Comparison of ENCODE assay signal across 8 cellular contexts in the genomic region with DNA sequence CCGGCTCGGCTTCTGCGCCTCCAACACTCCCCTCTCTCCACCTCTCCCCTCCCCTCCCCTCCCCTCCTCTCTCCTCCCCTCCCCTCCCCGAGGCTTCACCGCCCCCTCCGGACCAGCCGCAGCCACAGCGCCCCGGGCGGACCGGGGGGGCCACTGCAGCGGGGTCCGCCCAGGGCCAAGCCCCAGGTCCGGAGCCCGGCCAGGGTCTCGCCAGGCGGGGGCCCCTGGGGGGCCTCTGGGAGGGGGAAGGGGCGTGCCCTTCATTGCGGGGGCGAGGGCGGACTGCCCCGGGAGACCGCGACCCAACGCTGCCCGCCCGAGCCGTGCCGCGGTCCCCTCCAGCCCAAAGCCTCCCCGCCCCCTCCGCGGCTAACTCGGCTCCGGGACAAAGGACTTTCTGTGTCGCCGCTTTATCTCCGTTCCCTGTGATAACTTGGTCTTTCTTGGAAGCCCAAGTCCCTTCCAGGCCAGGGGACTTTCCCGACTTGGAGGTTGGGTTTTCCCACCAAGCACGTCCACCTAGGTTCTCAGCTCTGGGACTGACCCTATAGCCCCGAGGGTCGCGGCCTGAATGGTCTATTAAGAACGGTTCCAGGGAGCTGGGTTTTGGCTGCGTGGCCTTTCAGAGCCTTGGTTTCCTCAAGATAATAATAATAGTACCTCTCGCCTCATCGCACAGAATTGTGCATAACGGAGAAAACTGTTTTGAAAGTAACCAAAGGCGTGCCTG. TPM values are rescaled to one million over a fixed set of nuclear protein-coding genes. Genes with fewer than 3 reads are reported as not detected.
DNase-seq lines count a peak whose midpoint lies in the region; ATAC-seq lines count a peak whose summit lies in the region.

A gene (minus strand): TSS at position 29 of the 730 bp plus-strand sequence. CDS start 97 bp downstream, outside the sequence.

- H3K9ac ChIP-seq in HUES6 (ENCODE audit: low read length) = peak within 1 kb of the TSS; percentile 79

- no peaks in the 10 kb centered on the region for H3K9me3 ChIP-seq in HUES6 (ENCODE audit: control insufficient read depth, insufficient read depth, low read depth, low read length)
- H3K9me3 ChIP-seq in esophagus (ENCODE audit: control insufficient read depth in 2 of 2, insufficient read depth in 1 of 2, low read depth in 1 of 2, low read length in 1 of 2) = no peaks in the 10 kb centered on the region
- H3K9me3 ChIP-seq in muscle layer of duodenum (ENCODE audit: control insufficient read depth in 1 of 2, low read length in 2 of 2) = no peaks in the 10 kb centered on the region

- 0 to 1% methylated on average over 32 to 42 of the region's 49 CpGs for WGBS in esophagus, 2 donors

- DNase-seq in C1 segment of cervical spinal cord (lab: John Stamatoyannopoulos, UW) (peak in 13 of 14 donors; percentile 50 to 89 (median 82)), OCI-M2 (lab: John Stamatoyannopoulos, UW; ENCODE audit: unreplicated experiment) (peak; percentile 70)
- DNase-seq in activated T-cell treated with anti-CD3 and anti-CD28 coated beads, Interleukin-2, amount 50 U/mL, for 1 hour = peak; percentile 84
- DNase-seq in stimulated activated CD8-positive, alpha-beta memory T cell treated with anti-CD3 and anti-CD28 coated beads, Interleukin-7, amount 100 ng/mL, for 4 hours (ENCODE audit: low read depth in 2 of 2) = peak; percentile 73 to 83

- H3K27ac ChIP-seq in HUES6 (ENCODE audit: low read depth, low read length) (peak within 1 kb of the TSS; percentile 54; the same call in 1 of the 2 replicates), esophagus (ENCODE audit: low read depth in 2 of 2, low read length in 1 of 2) (peak within 1 kb of the TSS; percentile 86 to 94), muscle layer of duodenum (ENCODE audit: low read length) (peak within 1 kb of the TSS; percentile 99)

- H3K4me3 ChIP-seq in HUES6 (ENCODE audit: low read depth, low read length) = peak within 1 kb of the TSS; percentile 91
- peak within 1 kb of the TSS; percentile 82 to 85 for H3K4me3 ChIP-seq in esophagus (ENCODE audit: low read depth in 1 of 2, low read length in 2 of 2)
- H3K4me3 ChIP-seq in muscle layer of duodenum (ENCODE audit: low read depth in 1 of 2, low read length in 2 of 2) = peak within 1 kb of the TSS; percentile 92 to 96

- H3K27me3 ChIP-seq in HUES6 (ENCODE audit: control insufficient read depth, insufficient read depth, low read length) (no peaks in the 10 kb centered on the region), esophagus (ENCODE audit: control insufficient read depth in 1 of 2, insufficient read depth in 2 of 2, low read length in 2 of 2) (no peaks in the 10 kb centered on the region), muscle layer of duodenum (ENCODE audit: low read depth, low read length) (no peaks in the 10 kb centered on the region)

- H3K36me3 ChIP-seq in HUES6 (ENCODE audit: control insufficient read depth, insufficient read depth, low read length) (peaks cover 28% of the 10 kb centered on the region), esophagus (ENCODE audit: control insufficient read depth in 2 of 2, insufficient read depth in 2 of 2, low read length in 1 of 2) (peaks cover 0 to 16% of the 10 kb centered on the region in 2 donors), muscle layer of duodenum (ENCODE audit: control insufficient read depth in 1 of 2, insufficient read depth in 2 of 2, low read length in 2 of 2) (peaks cover 7 to 28% of the 10 kb centered on the region in 2 donors)

- peak; percentile 52 for ATAC-seq in GM19372 (IDR thresholded peaks at IDR 0.05; ENCODE audit: low read depth, unreplicated experiment)

- H3K4me1 ChIP-seq in HUES6 (ENCODE audit: control insufficient read depth, insufficient read depth, low read length) (no peaks in the 10 kb centered on the region; the same call in 1 of the 2 replicates), esophagus (ENCODE audit: control insufficient read depth in 2 of 2, insufficient read depth in 2 of 2, low read length in 1 of 2) (peaks cover 0 to 3% of the 10 kb centered on the region in 2 donors), muscle layer of duodenum (ENCODE audit: control insufficient read depth in 1 of 2, insufficient read depth in 2 of 2, low read length in 2 of 2) (peaks cover 0 to 17% of the 10 kb centered on the region in 2 donors)

RNA-seq across cellular contexts. Expression of the gene that starts here (rescaled TPM):
- 10 to 100 TPM; 18.3 to 21.0 TPM for polyA plus RNA-seq in esophagus

Comparison
In these comparisons a context has a peak if more than half of its experiments do, and no peak if none do; other contexts are left out.
1. Peak in every context shown above with its lines: DNase-seq, ATAC-seq, H3K4me3 ChIP-seq and H3K27ac ChIP-seq.